8 cellular contexts compared by ENCODE assay signal in genomic region chr15:94324117-94324826, GRCh38.
DNase-seq lines count a peak whose midpoint lies in the region; ATAC-seq and TF ChIP-seq lines count a peak whose summit lies in the region.

No MANE protein-coding gene starts in this region.

- H3K36me3 Mint-ChIP-seq in T-helper 2 cell treated with Interferon-gamma antibody and Interleukin-4, amounts not matched to agents 5 μg/mL and 100 μg/mL, for 36 hours (ENCODE audit: low read depth), result peaks cover 48% of the 10 kb centered on the region
- H3K36me3 Mint-ChIP-seq in brain (no peaks in the 10 kb centered on the region), immature natural killer cell (peaks cover 15 to 32% (median 20%) of the 10 kb centered on the region in 3 donors)

- H3K9me3 Mint-ChIP-seq in T-helper 2 cell treated with Interferon-gamma antibody and Interleukin-4, amounts not matched to agents 5 μg/mL and 100 μg/mL, for 36 hours, result no peaks in the 10 kb centered on the region
- no peaks in the 10 kb centered on the region for H3K9me3 Mint-ChIP-seq in brain
- H3K9me3 Mint-ChIP-seq in immature natural killer cell, result no peaks in the 10 kb centered on the region

- DNase-seq in stimulated activated naive CD4-positive, alpha-beta T cell (lab: John Stamatoyannopoulos, UW), result peak; percentile 4 to 57 (median 23)
- DNase-seq in stimulated activated naive CD4-positive, alpha-beta T cell treated with Interleukin-2 at 50 U/mL for 16 hours (lab: John Stamatoyannopoulos, UW), result no peak
- DNase-seq in NCI-H1436 treated with DMSO at 0.1 percent for 48 hours (lab: John Stamatoyannopoulos, UW) (peak; percentile 6), immature natural killer cell (peak; percentile 69 to 76 (median 76))
- DNase-seq in T-helper 2 cell treated with Interferon-gamma antibody and Interleukin-4, amounts not matched to agents 5 μg/mL and 100 μg/mL, for 36 hours (ENCODE audit: low spot score), result peak; percentile 55
- peak in 3 of 4 experiments; percentile 19 to 36 (median 30) for DNase-seq in stimulated activated CD4-positive, alpha-beta T cell treated with anti-CD3 and anti-CD28 coated beads, Interleukin-1b, Interleukin-23, amount 100 ng/mL, for 24 hours (ENCODE audit: low read depth in 4 of 4, low spot score in 1 of 4)

- H3K27me3 Mint-ChIP-seq in T-helper 2 cell treated with Interferon-gamma antibody and Interleukin-4, amounts not matched to agents 5 μg/mL and 100 μg/mL, for 36 hours (ENCODE audit: low read depth), result no peaks in the 10 kb centered on the region
- H3K27me3 Mint-ChIP-seq in brain (peaks cover 3% of the 10 kb centered on the region), immature natural killer cell (ENCODE audit: low read depth in 3 of 3) (peaks cover 3 to 11% (median 7%) of the 10 kb centered on the region in 3 donors)

- ATAC-seq in HG02852 (IDR thresholded peaks at IDR 0.05; ENCODE audit: unreplicated experiment), result peak; percentile 81

- peaks cover 30% of the 10 kb centered on the region for H3K4me1 Mint-ChIP-seq in T-helper 2 cell treated with Interferon-gamma antibody and Interleukin-4, amounts not matched to agents 5 μg/mL and 100 μg/mL, for 36 hours (ENCODE audit: low read depth)
- H3K4me1 Mint-ChIP-seq in brain (peaks cover 7% of the 10 kb centered on the region), immature natural killer cell (peaks cover 75 to 80% of the 10 kb centered on the region in 2 donors)

- peak overlapping the region; percentile 14 for H3K27ac Mint-ChIP-seq in T-helper 2 cell treated with Interferon-gamma antibody and Interleukin-4, amounts not matched to agents 5 μg/mL and 100 μg/mL, for 36 hours
- H3K27ac Mint-ChIP-seq in brain (peak overlapping the region in 1 of 5 experiments; percentile 77), immature natural killer cell (peak overlapping the region; percentile 80 to 95 (median 94))

- H3K4me3 Mint-ChIP-seq in T-helper 2 cell treated with Interferon-gamma antibody and Interleukin-4, amounts not matched to agents 5 μg/mL and 100 μg/mL, for 36 hours, result peak overlapping the region; percentile 29
- H3K4me3 Mint-ChIP-seq in brain (peak overlapping the region in 2 of 5 experiments; percentile 20 to 46), immature natural killer cell (peak overlapping the region; percentile 48 to 84 (median 76))

- TF ChIP-seq CTCF in brain (conservative IDR thresholded peaks at IDR 0.05), result peak; percentile 89 to 95
